Comparison of ENCODE assay signal across 28 cellular contexts in the genomic region with DNA sequence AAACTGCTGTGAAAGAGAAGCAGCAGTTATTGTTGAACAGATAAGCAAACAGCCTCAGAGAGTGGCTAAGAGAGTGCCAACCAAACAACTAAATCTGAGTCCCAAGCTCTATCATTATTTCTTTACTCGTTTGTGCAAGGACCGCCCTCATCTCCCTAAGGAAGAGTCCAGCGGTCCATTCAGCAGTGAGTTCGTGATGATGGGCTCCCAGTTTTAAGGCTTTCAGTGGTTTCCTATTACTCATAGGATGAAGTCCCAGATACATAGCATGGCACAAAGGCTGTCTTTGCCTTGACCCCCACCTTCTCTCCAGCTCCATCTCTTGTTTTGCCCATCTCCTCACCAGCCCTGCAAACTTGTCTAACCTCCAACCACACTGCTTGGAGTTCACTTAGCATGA. TPM values are rescaled to one million over a fixed set of nuclear protein-coding genes. Genes with fewer than 3 reads are reported as not detected.
A peak's percentile ranks its signal among the peaks of the same experiment; 100 is the strongest.
DNase-seq lines count a peak whose midpoint lies in the region; ATAC-seq and TF ChIP-seq lines count a peak whose summit lies in the region.
"Had no signal": no experiment of that assay in that cellular context is flagged by ENCODE, and none has a peak within 500 bp of the region (broad histone marks: within the 10 kb centered on the region; RNA-seq: fewer than 3 reads in every experiment).

No MANE protein-coding gene starts in this region.

- DNase-seq in heart right ventricle (no peak), left ventricle myocardium superior (no peak), HT1080 (ENCODE audit: low read depth) (peak; percentile 18), adipocyte (ENCODE audit: low read depth) (no peak), NCI-H1092 (lab: John Stamatoyannopoulos, UW) (no peak)
- no peak for DNase-seq in stimulated activated CD4-positive, alpha-beta T cell treated with anti-CD3 and anti-CD28 coated beads, Interleukin-4, amount 100 ng/mL, for 24 hours
- DNase-seq: CD4-positive, CD25-positive, alpha-beta regulatory T cell; DMS153; DND-41; GOT3; HFFc6; KBM-7; MM.1S; NCI-H1048; NCI-H1417 treated with DMSO at 0.1 percent for 48 hours; NCI-H187; NCI-H2081 treated with DMSO at 0.1 percent for 48 hours; NCI-H2171; NCI-H226; NCI-H510A; NCI-H69 had no signal

- WGBS in heart right ventricle, 2 donors, result 78 to 87% methylated on average over 4 of the region's 4 CpGs

- H3K9ac ChIP-seq in adipocyte (ENCODE audit: low read length), result peak overlapping the region; percentile 3
- H3K9ac ChIP-seq: BLaER1 had no signal

- no peaks in the 10 kb centered on the region for H3K36me3 ChIP-seq in heart right ventricle
- no peaks in the 10 kb centered on the region for H3K36me3 ChIP-seq in adipocyte (ENCODE audit: control insufficient read depth, insufficient read depth, low read length, severe bottlenecking)
- H3K36me3 ChIP-seq: BLaER1, HAP-1, SJSA1 had no signal

- TF ChIP-seq CTCF in heart right ventricle (IDR thresholded peaks at IDR 0.05), result no peak

- H3K9me3 ChIP-seq in heart right ventricle, result no peaks in the 10 kb centered on the region
- H3K9me3 ChIP-seq in adipocyte (ENCODE audit: control insufficient read depth, low read length), result no peaks in the 10 kb centered on the region
- H3K9me3 ChIP-seq: BLaER1, HAP-1, SJSA1 had no signal

- peaks cover 10 to 44% (median 36%) of the 10 kb centered on the region in 9 donors for H3K4me1 ChIP-seq in heart right ventricle
- peaks cover 28% of the 10 kb centered on the region for H3K4me1 ChIP-seq in adipocyte (ENCODE audit: control insufficient read depth, insufficient read depth, low read length)
- H3K4me1 ChIP-seq: BLaER1, HAP-1, SJSA1 had no signal

- H3K4me3 ChIP-seq in heart right ventricle, result no peak overlapping the region
- H3K4me3 ChIP-seq in adipocyte (ENCODE audit: low read length), result no peak overlapping the region
- H3K4me3 ChIP-seq: BLaER1, HAP-1, SJSA1 had no signal

- intact Hi-C loops in heart right ventricle (cut with DNase I) (no loop called here), left ventricle myocardium superior (cut with micrococcal nuclease) (no loop called here)

- ATAC-seq in heart right ventricle (no peak), left ventricle myocardium superior (no peak), esophagus mucosa (no peak)

- no peaks in the 10 kb centered on the region for H3K27me3 ChIP-seq in heart right ventricle
- no peaks in the 10 kb centered on the region for H3K27me3 ChIP-seq in adipocyte (replicated peaks; ENCODE audit: control insufficient read depth, insufficient read depth, low read length)
- H3K27me3 ChIP-seq: BLaER1, SJSA1 had no signal

- H3K27ac ChIP-seq in heart right ventricle, result peak overlapping the region in 8 of 10 donors; percentile 17 to 71 (median 60)
- H3K27ac ChIP-seq: BLaER1, SJSA1 had no signal

RNA-seq across cellular contexts. Expression of a gene that starts 24.3 kb away (rescaled TPM):
- 100 to 1,000 TPM; 124 to 315 (median 197) TPM for total RNA-seq in heart right ventricle
- polyA plus RNA-seq in heart right ventricle, result 10 to 100 TPM; 11.7 to 67.7 TPM
- total RNA-seq in left ventricle myocardium superior, result 192 TPM
- 0.53 and 1.3 TPM in 2 replicates for total RNA-seq in HT1080 (2014; rRNA removed; shearing (Covaris generic))
- polyA plus RNA-seq in HT1080 (2015; cell fraction: cytosol; rRNA removed), result 2.1 and 4.0 TPM in 2 replicates
- polyA plus RNA-seq in HT1080 (2015; cell fraction: nucleus; rRNA removed), result 8.7 and 10.1 TPM in 2 replicates
- 0.72 TPM for total RNA-seq in esophagus mucosa
- total RNA-seq: CD4-positive, CD25-positive, alpha-beta regulatory T cell; G401; LHCN-M2; OCI-LY7 had no signal
- polyA plus RNA-seq: CD4-positive, CD25-positive, alpha-beta regulatory T cell had no signal

Comparison
In these comparisons a context has a peak if more than half of its experiments do, and no peak if none do; other contexts are left out.
1. RNA of a gene that starts 24.3 kb away (total RNA-seq): 124 to 315 TPM in heart right ventricle and 192 TPM in left ventricle myocardium superior (single experiment); 0.53 to 1.3 TPM in HT1080 and 0.72 TPM in esophagus mucosa (single experiment); every median in the first group is over 10 times any median in the second.